In genomic region chr1:14825396-14825795, GRCh38 we compare ENCODE assay signal across 22 cellular contexts.
A peak's percentile ranks its signal among the peaks of the same experiment; 100 is the strongest.
DNase-seq lines count a peak whose midpoint lies in the region; TF ChIP-seq lines count a peak whose summit lies in the region.
"Had no signal": no experiment of that assay in that cellular context is flagged by ENCODE, and none has a peak within 500 bp of the region (broad histone marks: within the 10 kb centered on the region; RNA-seq: fewer than 3 reads in every experiment).

No MANE protein-coding gene starts in this region.

- TF ChIP-seq CTCF in colonic mucosa (IDR thresholded peaks at IDR 0.05), result no peak
- TF ChIP-seq CTCF in mesothelial cell of epicardium (IDR thresholded peaks at IDR 0.05; ENCODE audit: unreplicated experiment), result no peak

- H3K27me3 Mint-ChIP-seq in mesothelial cell of epicardium (ENCODE audit: low read depth), result no peaks in the 10 kb centered on the region

- H3K4me2 ChIP-seq in mesendoderm (ENCODE audit: low read length), result no peak overlapping the region

- H3K4me1 ChIP-seq in adipocyte (ENCODE audit: control insufficient read depth, insufficient read depth, low read length) (peaks cover 15% of the 10 kb centered on the region), colonic mucosa (no peaks in the 10 kb centered on the region), mesendoderm (ENCODE audit: control insufficient read depth, low read depth, low read length) (no peaks in the 10 kb centered on the region)
- H3K4me1 ChIP-seq: Caco-2 had no signal

- H4K8ac ChIP-seq in mesendoderm (ENCODE audit: low read depth, low read length), result no peak overlapping the region

- no peak overlapping the region for H2AK5ac ChIP-seq in mesendoderm (ENCODE audit: low read length)

- no peaks in the 10 kb centered on the region for H3K36me3 Mint-ChIP-seq in mesothelial cell of epicardium
- H3K36me3 Mint-ChIP-seq: CD8-positive, alpha-beta T cell had no signal

- H3K9me3 Mint-ChIP-seq in mesothelial cell of epicardium, result peaks cover 6% of the 10 kb centered on the region
- H3K9me3 Mint-ChIP-seq: CD8-positive, alpha-beta T cell had no signal

- H3K9me3 ChIP-seq in adipocyte (ENCODE audit: control insufficient read depth, low read length), result no peaks in the 10 kb centered on the region
- H3K9me3 ChIP-seq in colonic mucosa, result no peaks in the 10 kb centered on the region
- H3K9me3 ChIP-seq: Caco-2 had no signal

- no peak overlapping the region for H3K4ac ChIP-seq in mesendoderm (ENCODE audit: low read depth, low read length)

- no peak overlapping the region for H3K4me3 Mint-ChIP-seq in mesothelial cell of epicardium
- H3K4me3 Mint-ChIP-seq: B cell; CD8-positive, alpha-beta T cell had no signal

- H3K18ac ChIP-seq in mesendoderm (ENCODE audit: low read length), result no peak overlapping the region

- no peak overlapping the region for H4K5ac ChIP-seq in mesendoderm (ENCODE audit: low read length)

- WGBS in mesendoderm (ENCODE audit: extremely low coverage, insufficient coverage, low lambda C conversion rate), result no CpG with 5 or more reads among the region's 7 CpGs

- H2BK120ac ChIP-seq in mesendoderm (ENCODE audit: low read depth, low read length), result no peak overlapping the region

- H3K27ac Mint-ChIP-seq in mesothelial cell of epicardium, result peak overlapping the region; percentile 43
- H3K27ac Mint-ChIP-seq: B cell; CD8-positive, alpha-beta T cell had no signal

- peak overlapping the region; percentile 56 for H3K9ac ChIP-seq in adipocyte (ENCODE audit: low read length)
- no peak overlapping the region for H3K9ac ChIP-seq in colonic mucosa (ENCODE audit: low read depth in 2 of 2, low read length in 2 of 2)
- H3K9ac ChIP-seq in mesendoderm (ENCODE audit: low read length), result no peak overlapping the region

- H3K4me1 Mint-ChIP-seq in mesothelial cell of epicardium, result peaks cover 7% of the 10 kb centered on the region
- H3K4me1 Mint-ChIP-seq: B cell had no signal

- H3K79me2 ChIP-seq in mesendoderm (ENCODE audit: control insufficient read depth, insufficient read depth, low read length), result no peaks in the 10 kb centered on the region

- no peak overlapping the region for H2BK5ac ChIP-seq in mesendoderm (ENCODE audit: low read length)

- no peak overlapping the region for H2BK15ac ChIP-seq in mesendoderm (replicated peaks; ENCODE audit: low read depth)

- peak overlapping the region; percentile 22 for H3K27ac ChIP-seq in colonic mucosa
- no peak overlapping the region for H3K27ac ChIP-seq in mesendoderm (ENCODE audit: low read depth, low read length)
- H3K27ac ChIP-seq: C4-2B, SK-N-MC had no signal

- intact Hi-C loops in colonic mucosa (cut with DNase I), result no loop called here

- H3K79me1 ChIP-seq in mesendoderm (ENCODE audit: low read length), result peaks cover 2% of the 10 kb centered on the region

- H3K4me3 ChIP-seq in adipocyte (ENCODE audit: low read length), result peak overlapping the region; percentile 33
- no peak overlapping the region for H3K4me3 ChIP-seq in colonic mucosa
- no peak overlapping the region for H3K4me3 ChIP-seq in mesendoderm (ENCODE audit: low read length)
- H3K4me3 ChIP-seq: SK-N-MC had no signal

- DNase-seq in adipocyte (ENCODE audit: low read depth) (no peak), colonic mucosa (no peak), mesothelial cell of epicardium (ENCODE audit: low spot score in 2 of 2, unreplicated experiment in 2 of 2) (no peak), DMS53 treated with DMSO at 0.1 percent for 48 hours (lab: John Stamatoyannopoulos, UW; ENCODE audit: unreplicated experiment) (no peak), RPMI8226 (no peak), mesendoderm (no peak)
- DNase-seq in stimulated activated CD4-positive, alpha-beta T cell treated with anti-CD3 and anti-CD28 coated beads, Interleukin-4, amount 100 ng/mL, for 1 hour, result no peak
- DNase-seq: Caco-2; CD8-positive, alpha-beta T cell; DMS79 treated with DMSO at 0.1 percent for 48 hours; GF-D8; Karpas-422; NCI-H1092; NCI-H1417 treated with DMSO at 0.1 percent for 48 hours; NCI-H2081 treated with DMSO at 0.1 percent for 48 hours; NCI-H2171; NCI-H226; NCI-H510A; SHP77 treated with DMSO at 0.1 percent for 48 hours had no signal

- H3K36me3 ChIP-seq in adipocyte (ENCODE audit: control insufficient read depth, insufficient read depth, low read length, severe bottlenecking), result no peaks in the 10 kb centered on the region
- H3K36me3 ChIP-seq in colonic mucosa, result no peaks in the 10 kb centered on the region
- H3K36me3 ChIP-seq in mesendoderm (ENCODE audit: control insufficient read depth, insufficient read depth, low read length), result no peaks in the 10 kb centered on the region

- no peak overlapping the region for H3K23ac ChIP-seq in mesendoderm (ENCODE audit: low read length)

- H3K56ac ChIP-seq in mesendoderm (ENCODE audit: low read length), result no peak overlapping the region

- H3K27me3 ChIP-seq in adipocyte (replicated peaks; ENCODE audit: control insufficient read depth, insufficient read depth, low read length) (no peaks in the 10 kb centered on the region), colonic mucosa (no peaks in the 10 kb centered on the region), mesendoderm (ENCODE audit: insufficient read depth, low read length, poor library complexity) (no peaks in the 10 kb centered on the region)
